In genomic region chr2:103401621-103402020, GRCh38 we compare ENCODE assay signal across 1 cellular context.
TF ChIP-seq lines count a peak whose summit lies in the region.

No MANE protein-coding gene starts in this region.

TF ChIP-seq in WTC11, 78 proteins besides CTCF, POLR2A, EP300 and RAD21 (continued from another document):
- TF ChIP-seq ARID4B (CRISPR knock-in tag; IDR thresholded peaks at IDR 0.05; ENCODE audit: borderline replicate concordance): no peak
- TF ChIP-seq ZNF138 (CRISPR knock-in tag; conservative IDR thresholded peaks at IDR 0.05): no peak
- no peak for TF ChIP-seq NR2C2 (CRISPR knock-in tag; IDR thresholded peaks at IDR 0.05)
- no peak for TF ChIP-seq NR3C1 (CRISPR knock-in tag; conservative IDR thresholded peaks at IDR 0.05; ENCODE audit: low read depth)
